8 cellular contexts compared by ENCODE assay signal in genomic region chr15:84980196-84981053, GRCh38. TPM values are rescaled to one million over a fixed set of nuclear protein-coding genes. Genes with fewer than 3 reads are reported as not detected.
DNase-seq lines count a peak whose midpoint lies in the region; TF ChIP-seq lines count a peak whose summit lies in the region.

No MANE protein-coding gene starts in this region.

- no peak for TF ChIP-seq CTCF in GM20000 (IDR thresholded peaks at IDR 0.05; ENCODE audit: extremely low read depth, missing control alignments)
- TF ChIP-seq CTCF in endothelial cell (IDR thresholded peaks at IDR 0.05; ENCODE audit: unreplicated experiment): no peak

- DNase-seq in COR-L47 (lab: John Stamatoyannopoulos, UW) (peak; percentile 89), GM20000 (ENCODE audit: low spot score) (peak; percentile 87), HS-27A (ENCODE audit: low read depth) (peak; percentile 87), NOMO-1 (lab: John Stamatoyannopoulos, UW; ENCODE audit: unreplicated experiment in 2 of 2) (peak; percentile 75 to 87), endothelial cell (ENCODE audit: low spot score) (peak; percentile 79), midbrain (lab: John Stamatoyannopoulos, UW) (peak; percentile 83)
- peak; percentile 55 for DNase-seq in activated CD8-positive, alpha-beta memory T cell treated with anti-CD3 and anti-CD28 coated beads, Interleukin-2, amount 50 U/mL, for 24 hours (ENCODE audit: extremely low read depth)
- DNase-seq in stimulated activated CD8-positive, alpha-beta memory T cell treated with anti-CD3 and anti-CD28 coated beads, Interleukin-15, amount 100 ng/mL, for 48 hours (ENCODE audit: low read depth in 2 of 2): peak; percentile 73 to 76

- peaks cover 34% of the 10 kb centered on the region for H3K4me1 Mint-ChIP-seq in endothelial cell (ENCODE audit: unreplicated experiment)

- peaks cover 8% of the 10 kb centered on the region for H3K36me3 Mint-ChIP-seq in endothelial cell (ENCODE audit: low read depth, unreplicated experiment)

- peak overlapping the region; percentile 8 for H3K27ac Mint-ChIP-seq in endothelial cell (ENCODE audit: unreplicated experiment)

- H3K4me3 Mint-ChIP-seq in endothelial cell (ENCODE audit: unreplicated experiment): peak overlapping the region; percentile 94

- H3K27me3 Mint-ChIP-seq in endothelial cell (ENCODE audit: unreplicated experiment): peaks cover 13% of the 10 kb centered on the region

- no peaks in the 10 kb centered on the region for H3K9me3 Mint-ChIP-seq in endothelial cell (ENCODE audit: unreplicated experiment)

RNA-seq across cellular contexts. Expression of gene PDE8A, which starts 1.2 kb away (rescaled TPM):
- 43.4 TPM for total RNA-seq in endothelial cell (ENCODE audit: unreplicated experiment)

Comparison
In these comparisons a context has a peak if more than half of its experiments do, and no peak if none do; other contexts are left out.
1. Peak in every context shown above with its lines: DNase-seq.